ENCODE assay signal across 20 cellular contexts in the genomic region with DNA sequence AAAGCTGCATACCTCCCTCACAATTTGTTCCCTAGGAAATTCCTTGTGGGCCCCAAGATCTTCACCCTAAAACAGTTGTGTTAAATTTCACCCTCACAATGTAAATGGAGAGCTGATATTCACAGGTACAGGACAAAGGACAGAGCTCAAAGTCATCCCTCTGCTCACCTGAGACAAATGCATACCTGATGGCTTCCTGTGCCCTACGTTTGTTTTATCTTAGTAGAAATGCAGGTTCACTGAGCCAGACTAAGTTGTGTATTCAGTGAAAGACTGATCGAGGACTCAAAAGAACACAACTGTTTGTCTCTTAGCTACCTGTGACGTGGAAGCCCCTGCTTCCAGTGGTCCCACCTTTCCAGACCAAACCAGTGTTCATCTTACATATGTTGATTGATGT. TPM values are rescaled to one million over a fixed set of nuclear protein-coding genes. Genes with fewer than 3 reads are reported as not detected.
DNase-seq lines count a peak whose midpoint lies in the region; ATAC-seq and TF ChIP-seq lines count a peak whose summit lies in the region.
"Had no signal": no experiment of that assay in that cellular context is flagged by ENCODE, and none has a peak within 500 bp of the region (broad histone marks: within the 10 kb centered on the region; RNA-seq: fewer than 3 reads in every experiment).

No MANE protein-coding gene starts in this region.

- H2BK5ac ChIP-seq in H9 (ENCODE audit: insufficient read length, low read length) (no peak overlapping the region), mesendoderm (ENCODE audit: low read length) (no peak overlapping the region)

- H3K4me3 Mint-ChIP-seq in H9: no peak overlapping the region
- no peak overlapping the region for H3K4me3 Mint-ChIP-seq in WTC11
- H3K4me3 Mint-ChIP-seq: B cell; CD4-positive, alpha-beta memory T cell had no signal

- H3K18ac ChIP-seq in H9 (ENCODE audit: insufficient read length, low read depth, low read length) (no peak overlapping the region), mesendoderm (ENCODE audit: low read length) (no peak overlapping the region)

- no peaks in the 10 kb centered on the region for H3K27me3 ChIP-seq in BLaER1
- H3K27me3 ChIP-seq in H9 (ENCODE audit: insufficient read depth, low read length): no peaks in the 10 kb centered on the region
- H3K27me3 ChIP-seq in mesendoderm (ENCODE audit: insufficient read depth, low read length, poor library complexity): no peaks in the 10 kb centered on the region

- H3K9me3 ChIP-seq in BLaER1: peaks cover 43% of the 10 kb centered on the region
- no peaks in the 10 kb centered on the region for H3K9me3 ChIP-seq in H9 (ENCODE audit: control insufficient read depth, low read depth, low read length)

- H3K23me2 ChIP-seq in H9 (ENCODE audit: insufficient read length, low read depth, low read length, poor library complexity, severe bottlenecking): peaks cover 2% of the 10 kb centered on the region

- no peak overlapping the region for H2AK5ac ChIP-seq in H9 (ENCODE audit: insufficient read length, low read length)
- H2AK5ac ChIP-seq in mesendoderm (ENCODE audit: low read length): no peak overlapping the region

- H3K36me3 Mint-ChIP-seq in H9 (ENCODE audit: insufficient read depth in 1 of 3, low read depth in 3 of 3): peaks cover 22 to 30% (median 28%) of the 10 kb centered on the region in 3 experiments
- H3K36me3 Mint-ChIP-seq in WTC11: peaks cover 68% of the 10 kb centered on the region

- no peak overlapping the region for H3K9ac ChIP-seq in BLaER1
- H3K9ac ChIP-seq in H9 (ENCODE audit: extremely low read depth, insufficient read length, low read length): no peak overlapping the region
- H3K9ac ChIP-seq in mesendoderm (ENCODE audit: low read length): no peak overlapping the region

- no peak overlapping the region for H2BK120ac ChIP-seq in H9 (ENCODE audit: low read depth, low read length, poor library complexity, severe bottlenecking)
- H2BK120ac ChIP-seq in mesendoderm (ENCODE audit: low read depth, low read length): no peak overlapping the region

- H4K20me1 ChIP-seq in BLaER1 (no peaks in the 10 kb centered on the region), H9 (ENCODE audit: control insufficient read depth, insufficient read depth, insufficient read length) (no peaks in the 10 kb centered on the region)

- no peak overlapping the region for H2BK12ac ChIP-seq in H9 (ENCODE audit: insufficient read length, low read depth, low read length)

- no peaks in the 10 kb centered on the region for H3K27me3 Mint-ChIP-seq in H9 (ENCODE audit: low read depth)
- H3K27me3 Mint-ChIP-seq in WTC11 (ENCODE audit: low read depth): peaks cover 3% of the 10 kb centered on the region; the same call in 1 of the 2 replicates
- H3K27me3 Mint-ChIP-seq: B cell; CD4-positive, alpha-beta memory T cell had no signal

- H3K23ac ChIP-seq in H9 (ENCODE audit: insufficient read length, low read depth, low read length): no peak overlapping the region
- H3K23ac ChIP-seq in mesendoderm (ENCODE audit: low read length): no peak overlapping the region

- H3K36me3 ChIP-seq in BLaER1: 0 out of 2 replicates have a peak, but pooled peaks cover 4% of the 10 kb centered on the region
- H3K36me3 ChIP-seq in mesendoderm (ENCODE audit: control insufficient read depth, insufficient read depth, low read length): no peaks in the 10 kb centered on the region

- H3K9me3 Mint-ChIP-seq in H9 (peaks cover 19 to 24% of the 10 kb centered on the region in 2 experiments), WTC11 (peaks cover 54% of the 10 kb centered on the region)

- H3K4ac ChIP-seq in H9 (ENCODE audit: low read depth, low read length): no peak overlapping the region
- H3K4ac ChIP-seq in mesendoderm (ENCODE audit: low read depth, low read length): no peak overlapping the region

- H4K91ac ChIP-seq in H9 (ENCODE audit: insufficient read length, low read depth, low read length): no peak overlapping the region

- no peak overlapping the region for H3K4me3 ChIP-seq in BLaER1
- no peak overlapping the region for H3K4me3 ChIP-seq in mesendoderm (ENCODE audit: low read length)
- H3K4me3 ChIP-seq: GM12878 had no signal

- peak; percentile 64 for ATAC-seq in WTC11
- ATAC-seq in HG02571 (IDR thresholded peaks at IDR 0.05; ENCODE audit: unreplicated experiment): no peak
- ATAC-seq: GM12878 had no signal

- no peak overlapping the region for H3T11ph ChIP-seq in H9 (ENCODE audit: low read length)

- no peaks in the 10 kb centered on the region for H3K79me2 ChIP-seq in H9 (ENCODE audit: insufficient read depth, low read length)
- H3K79me2 ChIP-seq in mesendoderm (ENCODE audit: control insufficient read depth, insufficient read depth, low read length): no peaks in the 10 kb centered on the region

- H4K5ac ChIP-seq in H9 (ENCODE audit: insufficient read length, low read depth, low read length) (no peak overlapping the region), mesendoderm (ENCODE audit: low read length) (no peak overlapping the region)

- H3K27ac Mint-ChIP-seq in H9 (peak overlapping the region; percentile 25 to 92 (median 55); a peak in 6 of 7 replicates), WTC11 (peak overlapping the region; percentile 83)
- H3K27ac Mint-ChIP-seq: B cell; CD4-positive, alpha-beta memory T cell had no signal

- no peaks in the 10 kb centered on the region for H3K79me1 ChIP-seq in H9 (ENCODE audit: insufficient read depth, low read depth, low read length, poor library complexity, severe bottlenecking)
- no peaks in the 10 kb centered on the region for H3K79me1 ChIP-seq in mesendoderm (ENCODE audit: low read length)

- H3K56ac ChIP-seq in H9 (ENCODE audit: insufficient read length, low read depth, low read length) (no peak overlapping the region), mesendoderm (ENCODE audit: low read length) (no peak overlapping the region)

- no CpG with 5 or more reads among the region's 3 CpGs for WGBS in H9 (ENCODE audit: extremely low coverage, insufficient read length, low lambda C conversion rate)
- WGBS in mesendoderm (ENCODE audit: extremely low coverage, insufficient coverage, low lambda C conversion rate): no CpG with 5 or more reads among the region's 3 CpGs

- no peak overlapping the region for H3K14ac ChIP-seq in H9 (ENCODE audit: insufficient read depth, low read length)

- H2AFZ ChIP-seq in H9 (ENCODE audit: low read length): no peak overlapping the region

- H2BK20ac ChIP-seq in H9 (ENCODE audit: low read depth, low read length, poor library complexity, severe bottlenecking): no peak overlapping the region

- H3K27ac ChIP-seq in BLaER1 (no peak overlapping the region), H9 (ENCODE audit: insufficient read length, low read depth, low read length) (peak overlapping the region; percentile 93), mesendoderm (ENCODE audit: low read depth, low read length) (no peak overlapping the region)
- H3K27ac ChIP-seq: 22Rv1 had no signal

- POLR2A ChIA-PET in WTC11 (lab: Charles Lee): no interaction called here

- CTCF ChIA-PET in WTC11 (lab: Charles Lee): interaction anchor here (1.1 to 4.1 kb wide), 5 partner anchors 10 to 114 kb away, joined by 3 to 26 read pairs (median 8); no protein-coding TSS in a partner anchor

- H4K8ac ChIP-seq in H9 (replicated peaks; ENCODE audit: insufficient read length, low read depth, low read length): no peak overlapping the region
- no peak overlapping the region for H4K8ac ChIP-seq in mesendoderm (ENCODE audit: low read depth, low read length)

- peak; percentile 45 for DNase-seq in H9
- no peak for DNase-seq in WTC11 (ENCODE audit: low spot score)
- peak; percentile 60 for DNase-seq in mesendoderm
- DNase-seq in SHP77 (lab: John Stamatoyannopoulos, UW): no peak
- DNase-seq in NAMALWA (ENCODE audit: low spot score): no peak
- DNase-seq: C1 segment of cervical spinal cord; Calu3; CD4-positive, alpha-beta memory T cell; COR-L47; DMS153; DMS79; EL; GDM1; GOT3; HCEC 1CT had no signal

- H3K4me1 ChIP-seq in BLaER1 (peaks cover 33% of the 10 kb centered on the region), H9 (ENCODE audit: insufficient read depth, low read length) (peaks cover 4% of the 10 kb centered on the region; the same call in 1 of the 2 replicates), mesendoderm (ENCODE audit: control insufficient read depth, low read depth, low read length) (no peaks in the 10 kb centered on the region)

- no peak for TF ChIP-seq CTCF in H9 (conservative IDR thresholded peaks at IDR 0.05)
- TF ChIP-seq CTCF in WTC11 (IDR thresholded peaks at IDR 0.05): no peak

- H3K4me1 Mint-ChIP-seq in H9 (peaks cover 53 to 59% of the 10 kb centered on the region in 2 experiments), WTC11 (peaks cover 51% of the 10 kb centered on the region)
- H3K4me1 Mint-ChIP-seq: B cell; CD4-positive, alpha-beta memory T cell had no signal

- no peak overlapping the region for H2BK15ac ChIP-seq in H9 (ENCODE audit: low read depth, low read length)
- no peak overlapping the region for H2BK15ac ChIP-seq in mesendoderm (replicated peaks; ENCODE audit: low read depth)

- H3K4me2 ChIP-seq in BLaER1: peak overlapping the region; percentile 49
- H3K4me2 ChIP-seq in H9 (ENCODE audit: insufficient read depth, insufficient read length, low read length): no peak overlapping the region
- no peak overlapping the region for H3K4me2 ChIP-seq in mesendoderm (ENCODE audit: low read length)

TF ChIP-seq in WTC11, 78 proteins besides CTCF, POLR2A, EP300 and RAD21 (continues in another document):
- no peak for TF ChIP-seq SP1 (CRISPR knock-in tag; conservative IDR thresholded peaks at IDR 0.05)
- TF ChIP-seq, protein P1, sequence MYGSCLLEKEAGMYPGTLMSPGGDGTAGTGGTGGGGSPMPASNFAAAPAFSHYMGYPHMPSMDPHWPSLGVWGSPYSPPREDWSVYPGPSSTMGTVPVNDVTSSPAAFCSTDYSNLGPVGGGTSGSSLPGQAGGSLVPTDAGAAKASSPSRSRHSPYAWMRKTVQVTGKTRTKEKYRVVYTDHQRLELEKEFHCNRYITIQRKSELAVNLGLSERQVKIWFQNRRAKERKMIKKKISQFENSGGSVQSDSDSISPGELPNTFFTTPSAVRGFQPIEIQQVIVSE (CRISPR knock-in tag; IDR thresholded peaks at IDR 0.05; ENCODE audit: borderline replicate concordance): no peak

RNA-seq across cellular contexts. Expression of a gene that starts 53.6 kb away (rescaled TPM):
- total RNA-seq in H9 (2021) (22.8 and 28.3 TPM in 2 replicates), WTC11 (2021) (25.6 to 29.6 TPM (median 28.4 TPM) in 3 replicates)
- polyA plus RNA-seq in mesendoderm (2013, experiment 1 of 2): 9.4 TPM
- 8.5 TPM for polyA plus RNA-seq in mesendoderm (2013, experiment 2 of 2)

RNA-seq across cellular contexts. Expression of a gene that starts 53.7 kb away (rescaled TPM):
- 13.1 and 13.8 TPM in 2 replicates for total RNA-seq in H9 (2021)
- 10.6 to 10.7 TPM (median 10.6 TPM) in 3 replicates for total RNA-seq in WTC11 (2021)
- 5.6 TPM for polyA plus RNA-seq in mesendoderm (2013, experiment 1 of 2)
- polyA plus RNA-seq in mesendoderm (2013, experiment 2 of 2): 5.5 TPM

Comparison
In these comparisons a context has a peak if more than half of its experiments do, and no peak if none do; other contexts are left out.
1. DNase-seq: peak in H9 (single experiment) and mesendoderm (single experiment); none in WTC11 (single experiment), SHP77 (0 of 2) and NAMALWA (single experiment).